17 cellular contexts compared by ENCODE assay signal in genomic region chr12:56518570-56518969, GRCh38. TPM values are rescaled to one million over a fixed set of nuclear protein-coding genes. Genes with fewer than 3 reads are reported as not detected.
DNase-seq lines count a peak whose midpoint lies in the region; ATAC-seq and TF ChIP-seq lines count a peak whose summit lies in the region.
"Had no signal": no experiment of that assay in that cellular context is flagged by ENCODE, and none has a peak within 500 bp of the region (broad histone marks: within the 10 kb centered on the region; RNA-seq: fewer than 3 reads in every experiment).

No MANE protein-coding gene starts in this region.

- no peak overlapping the region for H2AFZ ChIP-seq in MM.1S (ENCODE audit: low read length)

- no peaks in the 10 kb centered on the region for H3K27me3 ChIP-seq in BLaER1 treated with 17β-estradiol and CSF1 and Interleukin-3, amounts not matched to agents 10 nM and 100 nM
- H3K27me3 ChIP-seq in MM.1S (replicated peaks; ENCODE audit: insufficient read depth, low read length), result no peaks in the 10 kb centered on the region
- no peaks in the 10 kb centered on the region for H3K27me3 ChIP-seq in esophagus squamous epithelium
- H3K27me3 ChIP-seq: cardiac muscle cell had no signal

- intact Hi-C loops in esophagus squamous epithelium (cut with DNase I), result no loop called here

- H4K20me1 ChIP-seq in BLaER1 treated with 17β-estradiol and CSF1 and Interleukin-3, amounts not matched to agents 10 nM and 100 nM, result no peaks in the 10 kb centered on the region
- no peaks in the 10 kb centered on the region for H4K20me1 ChIP-seq in MM.1S (ENCODE audit: insufficient read depth, low read length)

- no peak overlapping the region for H3K27ac ChIP-seq in BLaER1 treated with 17β-estradiol and CSF1 and Interleukin-3, amounts not matched to agents 10 nM and 100 nM
- H3K27ac ChIP-seq in mesodermal cell (ENCODE audit: low read depth, low read length, severe bottlenecking) (peak overlapping the region; percentile 72), MM.1S (ENCODE audit: low read length) (no peak overlapping the region), esophagus squamous epithelium (no peak overlapping the region)
- H3K27ac ChIP-seq: cardiac muscle cell had no signal

- TF ChIP-seq CTCF in MM.1S (IDR thresholded peaks at IDR 0.05; ENCODE audit: low read length) (no peak), esophagus squamous epithelium (IDR thresholded peaks at IDR 0.05) (no peak)

- DNase-seq in M059J (ENCODE audit: low read depth) (peak; percentile 68), dedifferentiated amniotic fluid mesenchymal stem cell (ENCODE audit: extremely low spot score) (peak; percentile 57), MM.1S (no peak), esophagus squamous epithelium (lab: John Stamatoyannopoulos, UW) (no peak)
- DNase-seq: activated CD4-positive, alpha-beta memory T cell treated with anti-CD3 and anti-CD28 coated beads for 36 hours; activated effector memory CD4-positive, alpha-beta T cell treated with Interleukin-2 at 50 U/mL for 16 hours; CD4-positive, alpha-beta memory T cell; GF-D8; NCI-H1105; NCI-H510A; stimulated activated naive CD4-positive, alpha-beta T cell treated with Interleukin-2 at 50 U/mL for 16 hours; T1000 had no signal

- no peaks in the 10 kb centered on the region for H3F3A ChIP-seq in MM.1S (ENCODE audit: insufficient read depth, low read length)

- H3K4me1 ChIP-seq in BLaER1 treated with 17β-estradiol and CSF1 and Interleukin-3, amounts not matched to agents 10 nM and 100 nM, result peaks cover 17 to 50% (median 34%) of the 10 kb centered on the region in 10 experiments
- peaks cover 34% of the 10 kb centered on the region for H3K4me1 ChIP-seq in mesodermal cell (ENCODE audit: control insufficient read depth, insufficient read depth, low read length, poor library complexity, severe bottlenecking)
- H3K4me1 ChIP-seq in MM.1S (ENCODE audit: low read length), result 0 out of 2 replicates have a peak, but pooled peaks cover 6% of the 10 kb centered on the region
- peaks cover 0 to 47% (median 3%) of the 10 kb centered on the region in 3 donors for H3K4me1 ChIP-seq in esophagus squamous epithelium

- H3K79me2 ChIP-seq in MM.1S (ENCODE audit: low read length), result no peaks in the 10 kb centered on the region

- no peak overlapping the region for H3K9ac ChIP-seq in BLaER1 treated with 17β-estradiol and CSF1 and Interleukin-3, amounts not matched to agents 10 nM and 100 nM
- H3K9ac ChIP-seq in MM.1S (ENCODE audit: low read length), result no peak overlapping the region

- no peak for TF ChIP-seq POLR2A in esophagus squamous epithelium (IDR thresholded peaks at IDR 0.05)

- H3K4me3 ChIP-seq in BLaER1 treated with 17β-estradiol and CSF1 and Interleukin-3, amounts not matched to agents 10 nM and 100 nM, result no peak overlapping the region
- H3K4me3 ChIP-seq in mesodermal cell (ENCODE audit: extremely low read depth, insufficient read depth, low read length, poor library complexity, severe bottlenecking) (no peak overlapping the region), MM.1S (ENCODE audit: low read length) (no peak overlapping the region), esophagus squamous epithelium (no peak overlapping the region)
- H3K4me3 ChIP-seq: cardiac muscle cell had no signal

- H3K9me2 ChIP-seq in MM.1S (replicated peaks; ENCODE audit: insufficient read depth, low read length), result no peaks in the 10 kb centered on the region

- no peaks in the 10 kb centered on the region for H3K36me3 ChIP-seq in BLaER1 treated with 17β-estradiol and CSF1 and Interleukin-3, amounts not matched to agents 10 nM and 100 nM
- H3K36me3 ChIP-seq in mesodermal cell (ENCODE audit: control insufficient read depth, insufficient read depth, low read length), result no peaks in the 10 kb centered on the region
- H3K36me3 ChIP-seq in MM.1S (replicated peaks; ENCODE audit: insufficient read depth, low read length), result no peaks in the 10 kb centered on the region
- H3K36me3 ChIP-seq in esophagus squamous epithelium, result no peaks in the 10 kb centered on the region
- H3K36me3 ChIP-seq: cardiac muscle cell had no signal

- H3K4me2 ChIP-seq in BLaER1 treated with 17β-estradiol and CSF1 and Interleukin-3, amounts not matched to agents 10 nM and 100 nM, result peak overlapping the region in 6 of 11 experiments; percentile 17 to 59 (median 46); a peak in 10 of 22 replicates
- no peak overlapping the region for H3K4me2 ChIP-seq in MM.1S (ENCODE audit: low read depth, low read length)

- WGBS in mesodermal cell (ENCODE audit: insufficient coverage in 2 of 2), 2 experiments, result no CpG with 5 or more reads among the region's 2 CpGs
- 32 to 52% methylated on average over 2 of the region's 2 CpGs for WGBS in esophagus squamous epithelium, 2 donors

- ATAC-seq in HG03342 (IDR thresholded peaks at IDR 0.05; ENCODE audit: unreplicated experiment), result no peak
- no peak for ATAC-seq in GM19397 (IDR thresholded peaks at IDR 0.05; ENCODE audit: unreplicated experiment)

- no peaks in the 10 kb centered on the region for H3K9me3 ChIP-seq in BLaER1 treated with 17β-estradiol and CSF1 and Interleukin-3, amounts not matched to agents 10 nM and 100 nM (replicated peaks in 1 of 11)
- H3K9me3 ChIP-seq in mesodermal cell (ENCODE audit: control insufficient read depth, low read length), result no peaks in the 10 kb centered on the region
- no peaks in the 10 kb centered on the region for H3K9me3 ChIP-seq in MM.1S (replicated peaks; ENCODE audit: insufficient read depth, low read length)
- H3K9me3 ChIP-seq in esophagus squamous epithelium, result no peaks in the 10 kb centered on the region

RNA-seq across cellular contexts. Expression of gene RBMS2, which starts 3.0 kb away (rescaled TPM):
- total RNA-seq in M059J (2014; rRNA removed; shearing (Covaris generic)), result 10.7 and 14.8 TPM in 2 replicates
- 29.3 TPM for polyA plus RNA-seq in mesodermal cell (2013, experiment 1 of 2)
- polyA plus RNA-seq in mesodermal cell (2013, experiment 2 of 2), result 24.6 TPM
- 10 to 100 TPM in 1 of 4 donors, 1 to 10 TPM in 3; 4.0 to 16.8 (median 6.8) TPM for total RNA-seq in esophagus squamous epithelium

RNA-seq across cellular contexts. Expression of gene GLS2, which starts 30.6 kb away (rescaled TPM):
- 0.32 TPM in 1 of 2 replicates, not detected in the other for total RNA-seq in M059J (2014; rRNA removed; shearing (Covaris generic))
- polyA plus RNA-seq in mesodermal cell (2013, experiment 1 of 2), result 0.81 TPM
- polyA plus RNA-seq in mesodermal cell (2013, experiment 2 of 2), result 0.25 TPM
- total RNA-seq in esophagus squamous epithelium, result 10 to 100 TPM in 1 of 4 donors, 1 to 10 TPM in 3; 4.9 to 10.5 (median 7.8) TPM

RNA-seq across cellular contexts. Expression of gene SPRYD4, which starts 50.2 kb away (rescaled TPM):
- total RNA-seq in M059J (2014; rRNA removed; shearing (Covaris generic)), result 1.3 and 1.4 TPM in 2 replicates
- 1.00 TPM for polyA plus RNA-seq in mesodermal cell (2013, experiment 1 of 2)
- polyA plus RNA-seq in mesodermal cell (2013, experiment 2 of 2), result 0.91 TPM
- total RNA-seq in esophagus squamous epithelium, result 1 to 10 TPM; 2.3 to 3.6 (median 2.9) TPM

Comparison
In these comparisons a context has a peak if more than half of its experiments do, and no peak if none do; other contexts are left out.
1. DNase-seq: peak in M059J (single experiment) and dedifferentiated amniotic fluid mesenchymal stem cell (single experiment); none in MM.1S (single experiment) and esophagus squamous epithelium (single experiment).